In the genomic region with DNA sequence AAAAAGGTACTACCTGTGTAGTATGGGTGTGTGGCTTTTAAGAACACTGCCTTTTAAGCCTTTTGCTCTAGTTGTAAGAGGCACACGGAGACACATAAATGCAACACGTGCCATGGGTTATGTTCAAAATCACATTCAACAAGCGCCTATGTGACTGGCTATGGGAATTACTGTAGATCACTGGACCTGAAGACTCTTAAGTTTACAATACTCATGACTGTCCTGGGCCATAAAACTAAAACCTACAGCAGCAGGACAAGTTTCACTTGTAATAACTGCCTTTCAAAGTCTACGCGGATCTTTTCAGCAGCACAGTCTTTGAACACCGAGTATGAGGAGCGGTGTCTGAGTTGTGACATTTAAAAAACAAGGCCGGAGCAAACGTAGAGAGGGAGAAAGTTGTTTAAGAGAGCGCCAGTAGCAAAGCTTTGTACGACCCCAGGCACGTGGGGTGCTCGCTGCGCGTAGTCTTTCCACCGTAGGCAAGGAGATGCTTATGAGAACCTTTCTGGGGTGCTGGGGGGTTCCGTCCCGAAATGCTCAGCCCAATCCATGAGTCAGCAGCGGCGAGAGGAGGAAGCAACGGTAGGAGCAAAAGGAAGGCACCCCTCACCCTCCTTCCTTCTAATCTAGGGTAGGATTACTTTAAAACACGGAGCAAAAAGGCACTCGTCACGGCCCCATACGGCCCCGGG, we compare ENCODE assay signal across 8 cellular contexts. TPM values are rescaled to one million over a fixed set of nuclear protein-coding genes. Genes with fewer than 3 reads are reported as not detected.
A peak's percentile ranks its signal among the peaks of the same experiment; 100 is the strongest.
DNase-seq lines count a peak whose midpoint lies in the region; ATAC-seq, FAIRE-seq and TF ChIP-seq lines count a peak whose summit lies in the region.

No MANE protein-coding gene starts in this region.

- H3K27ac ChIP-seq in esophagus muscularis mucosa (replicated peaks in 1 of 4) = peak overlapping the region; percentile 82 to 88 (median 84)
- H3K27ac ChIP-seq in neural progenitor cell = peak overlapping the region; percentile 53
- H3K27ac ChIP-seq in upper lobe of left lung = peak overlapping the region; percentile 84 to 92 (median 90)

- DNase-seq in EL (peak; percentile 43), LHCN-M2 (ENCODE audit: low read depth) (peak; percentile 45), esophagus muscularis mucosa (ENCODE audit: extremely low spot score) (no peak), neural progenitor cell (ENCODE audit: low spot score) (peak; percentile 33), upper lobe of left lung (peak in 1 of 2 donors; percentile 54), RCC 7860 (ENCODE audit: low spot score) (no peak)
- peak; percentile 41 for DNase-seq in activated CD4-positive, alpha-beta memory T cell treated with anti-CD3 and anti-CD28 coated beads, Interleukin-2, amount 10 ng/mL, durations not matched to agents 7 days and 5 days

- H4K20me1 ChIP-seq in neural progenitor cell (ENCODE audit: low read depth) = peaks cover 10% of the 10 kb centered on the region

- peaks cover 70% of the 10 kb centered on the region for H3K79me2 ChIP-seq in neural progenitor cell (ENCODE audit: low read depth)

- no peak for TF ChIP-seq EP300 in esophagus muscularis mucosa (IDR thresholded peaks at IDR 0.05)
- TF ChIP-seq EP300 in upper lobe of left lung (IDR thresholded peaks at IDR 0.05) = no peak

- peak overlapping the region; percentile 79 for H3K9ac ChIP-seq in neural progenitor cell

- peak overlapping the region; percentile 100 for H2AFZ ChIP-seq in neural progenitor cell (replicated peaks)

- peak overlapping the region; percentile 100 for H3K4me3 Mint-ChIP-seq in activated CD4-positive, alpha-beta memory T cell treated with anti-CD3 and anti-CD28 coated beads, Interleukin-2, amount 10 ng/mL, durations not matched to agents 7 days and 5 days
- peak overlapping the region; percentile 99 for H3K4me3 Mint-ChIP-seq in neural progenitor cell

- peak overlapping the region; percentile 96 for H3K4me2 ChIP-seq in neural progenitor cell

- no peak for FAIRE-seq in RCC 7860 (lab: Jason Lieb, UNC)

- no peaks in the 10 kb centered on the region for H3K9me3 ChIP-seq in esophagus muscularis mucosa
- no peaks in the 10 kb centered on the region for H3K9me3 ChIP-seq in neural progenitor cell (ENCODE audit: low read depth)
- H3K9me3 ChIP-seq in upper lobe of left lung = no peaks in the 10 kb centered on the region

- TF ChIP-seq CTCF in esophagus muscularis mucosa (IDR thresholded peaks at IDR 0.05) (no peak), neural progenitor cell (IDR thresholded peaks at IDR 0.05) (no peak), upper lobe of left lung (IDR thresholded peaks at IDR 0.05) (no peak)

- H3K4me1 ChIP-seq in esophagus muscularis mucosa = peaks cover 31 to 54% (median 44%) of the 10 kb centered on the region in 4 donors
- H3K4me1 ChIP-seq in neural progenitor cell = peaks cover 19% of the 10 kb centered on the region
- H3K4me1 ChIP-seq in upper lobe of left lung = peaks cover 36 to 50% (median 41%) of the 10 kb centered on the region in 4 donors

- no peaks in the 10 kb centered on the region for H3K27me3 ChIP-seq in esophagus muscularis mucosa
- H3K27me3 ChIP-seq in neural progenitor cell = no peaks in the 10 kb centered on the region
- H3K27me3 ChIP-seq in upper lobe of left lung = no peaks in the 10 kb centered on the region

- intact Hi-C loops in esophagus muscularis mucosa (cut with DNase I) = loop anchor here (5.0 to 10.0 kb wide), 2 partner anchors 47 to 199 kb away; a partner anchor contains a TSS

- no peaks in the 10 kb centered on the region for H3K27me3 Mint-ChIP-seq in activated CD4-positive, alpha-beta memory T cell treated with anti-CD3 and anti-CD28 coated beads, Interleukin-2, amount 10 ng/mL, durations not matched to agents 7 days and 5 days
- H3K27me3 Mint-ChIP-seq in neural progenitor cell (ENCODE audit: insufficient read depth, low read depth) = no peaks in the 10 kb centered on the region

- CTCF ChIA-PET in activated CD4-positive, alpha-beta memory T cell treated with anti-CD3 and anti-CD28 coated beads, Interleukin-2, amount 10 ng/mL, durations not matched to agents 7 days and 5 days (lab: Charles Lee) = interaction anchor here (0.9 to 1.3 kb wide), 2 partner anchors 17 to 46 kb away, joined by 3 to 4 read pairs; no protein-coding TSS in a partner anchor

- H3K27ac Mint-ChIP-seq in activated CD4-positive, alpha-beta memory T cell treated with anti-CD3 and anti-CD28 coated beads, Interleukin-2, amount 10 ng/mL, durations not matched to agents 7 days and 5 days = peak overlapping the region; percentile 98
- peak overlapping the region; percentile 96 for H3K27ac Mint-ChIP-seq in neural progenitor cell

- peaks cover 13 to 29% (median 25%) of the 10 kb centered on the region in 4 donors for H3K36me3 ChIP-seq in esophagus muscularis mucosa
- H3K36me3 ChIP-seq in neural progenitor cell = peaks cover 6% of the 10 kb centered on the region
- H3K36me3 ChIP-seq in upper lobe of left lung = peaks cover 0 to 32% (median 14%) of the 10 kb centered on the region in 4 donors

- H3K4me3 ChIP-seq in esophagus muscularis mucosa (peak overlapping the region; percentile 83 to 99 (median 92)), neural progenitor cell (peak overlapping the region; percentile 86), upper lobe of left lung (peak overlapping the region; percentile 84 to 98 (median 96))

- ATAC-seq in GM21447 (IDR thresholded peaks at IDR 0.05; ENCODE audit: unreplicated experiment) (peak; percentile 9), upper lobe of left lung (ENCODE audit: low FRiP score in 2 of 2) (peak; percentile 39 to 60)

- POLR2A ChIA-PET in activated CD4-positive, alpha-beta memory T cell treated with anti-CD3 and anti-CD28 coated beads, Interleukin-2, amount 10 ng/mL, durations not matched to agents 7 days and 5 days (lab: Charles Lee) = interaction anchor here (0.7 to 2.6 kb wide), 11 partner anchors 11 to 44 kb away, joined by 3 to 11 read pairs (median 3); no protein-coding TSS in a partner anchor

- H3K4me1 Mint-ChIP-seq in activated CD4-positive, alpha-beta memory T cell treated with anti-CD3 and anti-CD28 coated beads, Interleukin-2, amount 10 ng/mL, durations not matched to agents 7 days and 5 days = peaks cover 61% of the 10 kb centered on the region
- peaks cover 18% of the 10 kb centered on the region for H3K4me1 Mint-ChIP-seq in neural progenitor cell

- peaks cover 40% of the 10 kb centered on the region for H3K36me3 Mint-ChIP-seq in activated CD4-positive, alpha-beta memory T cell treated with anti-CD3 and anti-CD28 coated beads, Interleukin-2, amount 10 ng/mL, durations not matched to agents 7 days and 5 days (ENCODE audit: low read depth)
- peaks cover 20% of the 10 kb centered on the region for H3K36me3 Mint-ChIP-seq in neural progenitor cell

- TF ChIP-seq POLR2A in esophagus muscularis mucosa (IDR thresholded peaks at IDR 0.05; ENCODE audit: low read depth) = no peak
- TF ChIP-seq POLR2A in upper lobe of left lung (IDR thresholded peaks at IDR 0.05) = no peak

- peaks cover 4% of the 10 kb centered on the region for H3F3A ChIP-seq in neural progenitor cell (ENCODE audit: low read depth)

- under 1% methylated on average over 22 of the region's 26 CpGs for WGBS in esophagus muscularis mucosa
- WGBS in upper lobe of left lung, 2 donors = 2% methylated on average over 23 to 26 of the region's 26 CpGs

- no peaks in the 10 kb centered on the region for H3K9me3 Mint-ChIP-seq in activated CD4-positive, alpha-beta memory T cell treated with anti-CD3 and anti-CD28 coated beads, Interleukin-2, amount 10 ng/mL, durations not matched to agents 7 days and 5 days
- no peaks in the 10 kb centered on the region for H3K9me3 Mint-ChIP-seq in neural progenitor cell

RNA-seq across cellular contexts. Expression of a gene that starts 0.7 kb away (rescaled TPM):
- total RNA-seq in LHCN-M2 (2014; rRNA removed) (29.0 and 33.8 TPM in 2 replicates), esophagus muscularis mucosa (10 to 100 TPM; 10.1 to 15.9 (median 10.3) TPM), neural progenitor cell (ENCODE audit: low replicate concordance) (27.2 and 41.0 TPM in 2 replicates), upper lobe of left lung (10 to 100 TPM; 13.1 to 30.4 (median 16.6) TPM)
- 12.7 TPM for polyA plus RNA-seq in LHCN-M2 (2012)
- 10 to 100 TPM; 24.8 to 26.2 TPM for total RNA-seq in activated CD4-positive, alpha-beta memory T cell treated with anti-CD3 and anti-CD28 coated beads, Interleukin-2, amount 10 ng/mL, durations not matched to agents 7 days and 5 days

RNA-seq across cellular contexts. Expression of a gene that starts 3.5 kb away (rescaled TPM):
- total RNA-seq in LHCN-M2 (2014; rRNA removed) (262 and 325 TPM in 2 replicates), esophagus muscularis mucosa (100 to 1,000 TPM; 108 to 129 (median 116) TPM), neural progenitor cell (ENCODE audit: low replicate concordance) (85.1 and 128 TPM in 2 replicates), upper lobe of left lung (100 to 1,000 TPM in 2 of 6 donors, 10 to 100 TPM in 4; 26.2 to 114 (median 91.8) TPM)
- polyA plus RNA-seq in LHCN-M2 (2012) = 230 TPM
- total RNA-seq in activated CD4-positive, alpha-beta memory T cell treated with anti-CD3 and anti-CD28 coated beads, Interleukin-2, amount 10 ng/mL, durations not matched to agents 7 days and 5 days = 100 to 1,000 TPM; 142 to 149 TPM

RNA-seq across cellular contexts. Expression of a gene that starts 46.7 kb away (rescaled TPM):
- total RNA-seq in LHCN-M2 (2014; rRNA removed) (69.6 and 88.5 TPM in 2 replicates), esophagus muscularis mucosa (10 to 100 TPM; 48.9 to 59.6 (median 50.6) TPM), neural progenitor cell (ENCODE audit: low replicate concordance) (103 and 164 TPM in 2 replicates), upper lobe of left lung (10 to 100 TPM; 24.9 to 53.2 (median 41.8) TPM)
- 52.4 TPM for polyA plus RNA-seq in LHCN-M2 (2012)
- 10 to 100 TPM; 63.9 TPM for total RNA-seq in activated CD4-positive, alpha-beta memory T cell treated with anti-CD3 and anti-CD28 coated beads, Interleukin-2, amount 10 ng/mL, durations not matched to agents 7 days and 5 days

Comparison
In these comparisons a context has a peak if more than half of its experiments do, and no peak if none do; other contexts are left out.
1. DNase-seq: peak in EL (single experiment), LHCN-M2 (single experiment), activated CD4-positive, alpha-beta memory T cell treated with anti-CD3 and anti-CD28 coated beads, Interleukin-2, amount 10 ng/mL, durations not matched to agents 7 days and 5 days (single experiment) and neural progenitor cell (single experiment); none in esophagus muscularis mucosa (single experiment) and RCC 7860 (single experiment).
2. Peak in every context shown above with its lines, with median percentiles within 50 percentile points of each other: H3K27ac ChIP-seq and H3K4me3 ChIP-seq.